Comparison of ENCODE assay signal across 23 cellular contexts in the genomic region with DNA sequence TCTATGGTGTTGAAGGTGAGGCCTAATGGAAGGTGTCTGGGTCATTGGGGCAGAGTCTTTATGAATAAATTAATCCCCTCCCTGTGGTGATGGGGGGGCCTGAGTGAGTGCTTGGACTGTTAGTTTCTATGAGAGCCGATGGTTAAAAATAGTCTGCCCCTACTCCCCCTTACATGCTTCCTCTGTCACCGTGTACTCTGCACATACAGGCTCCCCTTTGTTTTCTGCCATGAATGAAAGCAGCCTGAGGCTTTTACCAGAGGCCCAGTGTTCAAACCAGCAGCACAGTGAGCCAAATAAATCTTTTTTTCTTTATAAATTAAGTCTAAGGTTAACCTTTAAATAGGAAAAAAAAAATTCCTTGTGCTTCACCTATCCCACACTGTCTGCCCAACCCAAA.
DNase-seq lines count a peak whose midpoint lies in the region; ATAC-seq and TF ChIP-seq lines count a peak whose summit lies in the region.
"Had no signal": no experiment of that assay in that cellular context is flagged by ENCODE, and none has a peak within 500 bp of the region (broad histone marks: within the 10 kb centered on the region; RNA-seq: fewer than 3 reads in every experiment).

No MANE protein-coding gene starts in this region.

- no peaks in the 10 kb centered on the region for H3K27me3 Mint-ChIP-seq in glutamatergic neuron (ENCODE audit: unreplicated experiment)
- H3K27me3 Mint-ChIP-seq: CD4-positive, alpha-beta T cell had no signal

- no peak overlapping the region for H3K4me3 Mint-ChIP-seq in glutamatergic neuron (ENCODE audit: unreplicated experiment)
- H3K4me3 Mint-ChIP-seq: CD4-positive, alpha-beta T cell had no signal

- peaks cover 4% of the 10 kb centered on the region for H3K9me3 Mint-ChIP-seq in glutamatergic neuron (ENCODE audit: unreplicated experiment)

- no peak for TF ChIP-seq CTCF in glutamatergic neuron (IDR thresholded peaks at IDR 0.05; ENCODE audit: partially characterized antibody, unreplicated experiment)

- peak; percentile 17 for DNase-seq in COLO668 (lab: John Stamatoyannopoulos, UW; ENCODE audit: unreplicated experiment)
- peak; percentile 35 for DNase-seq in DMS53 treated with DMSO at 0.1 percent for 48 hours (lab: John Stamatoyannopoulos, UW; ENCODE audit: unreplicated experiment)
- DNase-seq in NCI-H69 (lab: John Stamatoyannopoulos, UW): peak; percentile 77
- peak; percentile 88 for DNase-seq in foreskin melanocyte
- DNase-seq in glutamatergic neuron: no peak
- no peak for DNase-seq in NCI-H1105 treated with DMSO at 0.1 percent for 48 hours (lab: John Stamatoyannopoulos, UW)
- DNase-seq: AML-193; Caco-2; CD4-positive, alpha-beta T cell; DMS79 treated with DMSO at 0.1 percent for 48 hours; GF-D8; Karpas-422; NCI-H1092 treated with DMSO at 0.1 percent for 48 hours; NCI-H1436 treated with DMSO at 0.1 percent for 48 hours; NCI-H2029; NCI-H2171; NCI-H226; NCI-H524; SHP77 had no signal

- peaks cover 7% of the 10 kb centered on the region for H3K4me1 Mint-ChIP-seq in glutamatergic neuron (ENCODE audit: low read depth, unreplicated experiment)

- no peaks in the 10 kb centered on the region for H3K36me3 Mint-ChIP-seq in glutamatergic neuron (ENCODE audit: unreplicated experiment)

- ATAC-seq in HG02642 (IDR thresholded peaks at IDR 0.05; ENCODE audit: poor library complexity, unreplicated experiment): no peak
- no peak for ATAC-seq in GM18907 (IDR thresholded peaks at IDR 0.05; ENCODE audit: unreplicated experiment)
- ATAC-seq: HCT116, HepG2 had no signal

- no peak overlapping the region for H3K27ac Mint-ChIP-seq in glutamatergic neuron (ENCODE audit: unreplicated experiment)
- H3K27ac Mint-ChIP-seq: CD4-positive, alpha-beta T cell had no signal

Comparison
In these comparisons a context has a peak if more than half of its experiments do, and no peak if none do; other contexts are left out.
1. DNase-seq: peak in COLO668 (single experiment), DMS53 treated with DMSO at 0.1 percent for 48 hours (single experiment), NCI-H69 (single experiment) and foreskin melanocyte (single experiment); none in glutamatergic neuron (single experiment) and NCI-H1105 treated with DMSO at 0.1 percent for 48 hours (single experiment).